ENCODE assay signal across 8 cellular contexts in genomic region chr7:5425507-5426225, GRCh38. TPM values are rescaled to one million over a fixed set of nuclear protein-coding genes. Genes with fewer than 3 reads are reported as not detected.
DNase-seq lines count a peak whose midpoint lies in the region; ATAC-seq and TF ChIP-seq lines count a peak whose summit lies in the region.

No MANE protein-coding gene starts in this region.

- TF ChIP-seq CTCF in NB4 (IDR thresholded peaks at IDR 0.05; ENCODE audit: low read depth, low read length): no peak
- no peak for TF ChIP-seq CTCF in lung (IDR thresholded peaks at IDR 0.05; ENCODE audit: control extremely low read depth, extremely low read depth)
- no peak for TF ChIP-seq CTCF in suprapubic skin (IDR thresholded peaks at IDR 0.05)

- DNase-seq in EL: peak; percentile 83
- peak; percentile 94 for DNase-seq in NB4 (ENCODE audit: low read depth)
- peak; percentile 89 for DNase-seq in SK-N-DZ (ENCODE audit: low spot score)
- peak; percentile 74 for DNase-seq in lung (ENCODE audit: low spot score)
- DNase-seq in suprapubic skin (ENCODE audit: low spot score in 2 of 2): peak in 1 of 2 donors; percentile 87
- no peak for DNase-seq in central memory CD4-positive, alpha-beta T cell

- H3K4me1 ChIP-seq in ectodermal cell (ENCODE audit: control insufficient read depth, insufficient read depth, low read length): peaks cover 18% of the 10 kb centered on the region
- peaks cover 0 to 6% of the 10 kb centered on the region in 2 donors for H3K4me1 ChIP-seq in lung (ENCODE audit: control insufficient read depth in 2 of 2, insufficient read depth in 2 of 2, low read length in 2 of 2)
- H3K4me1 ChIP-seq in suprapubic skin: peaks cover 26% of the 10 kb centered on the region

- H3K27me3 ChIP-seq in ectodermal cell (ENCODE audit: control insufficient read depth, insufficient read depth, low read length, poor library complexity, severe bottlenecking): peaks cover 56% of the 10 kb centered on the region
- H3K27me3 ChIP-seq in lung (ENCODE audit: control insufficient read depth, insufficient read depth): no peaks in the 10 kb centered on the region
- no peaks in the 10 kb centered on the region for H3K27me3 ChIP-seq in suprapubic skin

- H3K9me3 ChIP-seq in ectodermal cell (ENCODE audit: control insufficient read depth, low read length) (no peaks in the 10 kb centered on the region), lung (ENCODE audit: control insufficient read depth in 2 of 2, insufficient read depth in 1 of 2, low read length in 1 of 2) (no peaks in the 10 kb centered on the region), suprapubic skin (no peaks in the 10 kb centered on the region)

- ATAC-seq in lung (ENCODE audit: insufficient read depth, low FRiP score): no peak
- no peak for ATAC-seq in HG03432 (IDR thresholded peaks at IDR 0.05; ENCODE audit: unreplicated experiment)

- 1% methylated on average over 36 of the region's 38 CpGs for WGBS in ectodermal cell, 2 experiments
- WGBS in lung, 2 donors: 1% methylated on average over 33 to 38 of the region's 38 CpGs
- under 1% methylated on average over 38 of the region's 38 CpGs for WGBS in suprapubic skin

- H3K27ac ChIP-seq in ectodermal cell (ENCODE audit: insufficient read depth, low read depth, low read length, poor library complexity, severe bottlenecking): peak overlapping the region; percentile 99
- H3K27ac ChIP-seq in lung (ENCODE audit: low read depth in 1 of 2, low read length in 1 of 2): peak overlapping the region; percentile 99 to 100
- H3K27ac ChIP-seq in suprapubic skin: peak overlapping the region; percentile 98

- TF ChIP-seq POLR2A in NB4 (IDR thresholded peaks at IDR 0.05; ENCODE audit: extremely low read depth, insufficient read length) (peak; percentile 48), suprapubic skin (IDR thresholded peaks at IDR 0.05) (peak in 1 of 2 donors; percentile 34)

- H3K36me3 ChIP-seq in ectodermal cell (ENCODE audit: control insufficient read depth, insufficient read depth, low read length) (no peaks in the 10 kb centered on the region), lung (ENCODE audit: control insufficient read depth in 2 of 2, insufficient read depth in 2 of 2, low read length in 2 of 2) (no peaks in the 10 kb centered on the region), suprapubic skin (no peaks in the 10 kb centered on the region)

- H3K4me3 ChIP-seq in NB4 (ENCODE audit: low read depth, low read length): peak overlapping the region; percentile 78
- H3K4me3 ChIP-seq in ectodermal cell (ENCODE audit: insufficient read depth, low read depth, low read length): peak overlapping the region; percentile 89
- H3K4me3 ChIP-seq in lung: peak overlapping the region; percentile 79
- peak overlapping the region; percentile 82 for H3K4me3 ChIP-seq in suprapubic skin

- no peak for TF ChIP-seq EP300 in suprapubic skin (IDR thresholded peaks at IDR 0.05)

RNA-seq across cellular contexts. Expression of gene TNRC18, which starts 2.0 kb away (rescaled TPM):
- polyA plus RNA-seq in SK-N-DZ (2014; cell fraction: cytosol; rRNA removed): 9.9 and 18.7 TPM in 2 replicates
- 14.0 and 23.4 TPM in 2 replicates for polyA plus RNA-seq in SK-N-DZ (2014; cell fraction: nucleus; rRNA removed)
- 40.8 TPM for polyA plus RNA-seq in ectodermal cell (2013, experiment 1 of 4)
- polyA plus RNA-seq in ectodermal cell (2013, experiment 2 of 4): 52.6 TPM
- 32.8 TPM for polyA plus RNA-seq in ectodermal cell (2013, experiment 3 of 4)
- 34.4 TPM for polyA plus RNA-seq in ectodermal cell (2013, experiment 4 of 4)
- total RNA-seq in lung (100 to 1,000 TPM; 115 to 117 TPM), suprapubic skin (100 to 1,000 TPM in 2 of 4 donors, 10 to 100 TPM in 2; 81.1 to 160 (median 104) TPM)
- polyA plus RNA-seq in lung: 10 to 100 TPM; 33.4 to 53.4 TPM
